Comparison of ENCODE assay signal across 8 cellular contexts in genomic region chr3:142723665-142723967, GRCh38. TPM values are rescaled to one million over a fixed set of nuclear protein-coding genes. Genes with fewer than 3 reads are reported as not detected.
DNase-seq lines count a peak whose midpoint lies in the region; ATAC-seq and TF ChIP-seq lines count a peak whose summit lies in the region.

No MANE protein-coding gene starts in this region.

- H3K4me3 ChIP-seq in AG04450 (ENCODE audit: low read depth, low read length), result peak overlapping the region; percentile 90
- H3K4me3 ChIP-seq in SJCRH30, result peak overlapping the region; percentile 80
- H3K4me3 ChIP-seq in fibroblast of the aortic adventitia (ENCODE audit: low read depth, low read length), result peak overlapping the region; percentile 93
- peak overlapping the region; percentile 100 for H3K4me3 ChIP-seq in skeletal muscle satellite cell (ENCODE audit: low read length)

- H3K9me3 ChIP-seq in AG04450 (ENCODE audit: control insufficient read depth, insufficient read depth, low read length) (no peaks in the 10 kb centered on the region; the same call in 1 of the 2 replicates), SJCRH30 (replicated peaks) (peaks cover 5% of the 10 kb centered on the region; the same call in 1 of the 2 replicates), skeletal muscle satellite cell (replicated peaks; ENCODE audit: low read length) (no peaks in the 10 kb centered on the region)

- TF ChIP-seq CTCF in AG04450 (IDR thresholded peaks at IDR 0.05; ENCODE audit: low read depth, low read length), result no peak
- no peak for TF ChIP-seq CTCF in fibroblast of the aortic adventitia (IDR thresholded peaks at IDR 0.05; ENCODE audit: insufficient read depth, low read length)

- peak; percentile 40 for ATAC-seq in GM19395 (IDR thresholded peaks at IDR 0.05; ENCODE audit: unreplicated experiment)
- ATAC-seq in HG03108 (IDR thresholded peaks at IDR 0.05; ENCODE audit: unreplicated experiment), result no peak

- peak overlapping the region; percentile 99 for H3K9ac ChIP-seq in skeletal muscle satellite cell (ENCODE audit: low read depth, low read length)

- CTCF ChIA-PET in AG04450 (lab: Charles Lee), result interaction anchor here (1.4 kb wide), 1 partner anchor 137 kb away, joined by 3 read pairs; no protein-coding TSS in a partner anchor

- H3K4me1 ChIP-seq in SJCRH30, result peaks cover 11% of the 10 kb centered on the region
- peaks cover 12% of the 10 kb centered on the region for H3K4me1 ChIP-seq in skeletal muscle satellite cell (ENCODE audit: control insufficient read depth, insufficient read depth, low read length)

- DNase-seq in AG04450 (ENCODE audit: low read depth, low spot score) (no peak), SJCRH30 (no peak), fibroblast of the aortic adventitia (ENCODE audit: low read depth) (no peak), NCI-H2081 treated with DMSO at 0.1 percent for 48 hours (lab: John Stamatoyannopoulos, UW) (no peak), NCI-H1436 (lab: John Stamatoyannopoulos, UW) (no peak)

- no peaks in the 10 kb centered on the region for H3K27me3 ChIP-seq in AG04450 (ENCODE audit: control insufficient read depth, insufficient read depth, low read length)
- H3K27me3 ChIP-seq in SJCRH30, result no peaks in the 10 kb centered on the region
- H3K27me3 ChIP-seq in skeletal muscle satellite cell (ENCODE audit: control insufficient read depth, insufficient read depth, low read length), result no peaks in the 10 kb centered on the region

- no peaks in the 10 kb centered on the region for H3K36me3 ChIP-seq in SJCRH30
- H3K36me3 ChIP-seq in skeletal muscle satellite cell (ENCODE audit: insufficient read depth, low read length), result no peaks in the 10 kb centered on the region

- H3K27ac ChIP-seq in AG04450 (ENCODE audit: low read depth, low read length) (no peak overlapping the region), SJCRH30 (no peak overlapping the region; the same call in 1 of the 2 replicates)

- POLR2A ChIA-PET in AG04450 (lab: Yijun Ruan, JAX), result no interaction called here

- H3K4me2 ChIP-seq in skeletal muscle satellite cell (ENCODE audit: low read length), result peak overlapping the region; percentile 93

RNA-seq across cellular contexts. Expression of gene TRPC1, which starts 0.2 kb away (rescaled TPM):
- polyA plus RNA-seq in AG04450 (2011; rRNA removed), result 8.6 and 9.9 TPM in 2 replicates
- 18.3 and 23.6 TPM in 2 replicates for polyA minus RNA-seq in AG04450 (2011; rRNA and poly(A)+ RNA removed)
- total RNA-seq in SJCRH30 (2014; rRNA removed; shearing (Covaris generic)), result 18.6 and 21.0 TPM in 2 replicates
- total RNA-seq in fibroblast of the aortic adventitia (ENCODE audit: low replicate concordance), result 26.1 and 26.7 TPM in 2 replicates
- total RNA-seq in skeletal muscle satellite cell (2012; rRNA removed), result 14.2 and 18.5 TPM in 2 replicates
